ENCODE assay signal across 14 cellular contexts in genomic region chr14:101377069-101377468, GRCh38.
DNase-seq lines count a peak whose midpoint lies in the region; ATAC-seq and TF ChIP-seq lines count a peak whose summit lies in the region.
"Had no signal": no experiment of that assay in that cellular context is flagged by ENCODE, and none has a peak within 500 bp of the region (broad histone marks: within the 10 kb centered on the region; RNA-seq: fewer than 3 reads in every experiment).

No MANE protein-coding gene starts in this region.

- no peak overlapping the region for H2AK5ac ChIP-seq in trophoblast cell (ENCODE audit: low read length)

- no peak for ATAC-seq in Right ventricle myocardium superior (ENCODE audit: poor library complexity)
- ATAC-seq in heart left ventricle = no peak
- no peak for ATAC-seq in activated T-helper 17 cell treated with anti-CD3 and anti-CD28 coated beads, Interleukin-2, amount 50 U/mL, for 72 hours (replicated peaks)
- ATAC-seq in GM19035 (IDR thresholded peaks at IDR 0.05; ENCODE audit: unreplicated experiment) = no peak

- H2BK12ac ChIP-seq in trophoblast cell (ENCODE audit: low read length) = peak overlapping the region; percentile 35

- TF ChIP-seq POLR2A in heart left ventricle (IDR thresholded peaks at IDR 0.05) (no peak), esophagus muscularis mucosa (IDR thresholded peaks at IDR 0.05; ENCODE audit: low read depth) (no peak)

- H3K79me2 ChIP-seq in trophoblast cell (ENCODE audit: control insufficient read depth, insufficient read depth, low read length, poor library complexity) = no peaks in the 10 kb centered on the region

- no peak overlapping the region for H3K4me3 Mint-ChIP-seq in activated T-helper 17 cell treated with anti-CD3 and anti-CD28 coated beads, Interleukin-2, amount 50 U/mL, for 72 hours
- H3K4me3 Mint-ChIP-seq: CD14-positive monocyte; CD4-positive, alpha-beta memory T cell had no signal

- WGBS in heart left ventricle, 4 donors = 66 to 76% (median 70%) methylated on average over 5 of the region's 5 CpGs
- WGBS in esophagus muscularis mucosa = 69% methylated on average over 5 of the region's 5 CpGs
- WGBS in trophoblast cell (ENCODE audit: extremely low coverage, insufficient coverage, insufficient read length) = no CpG with 5 or more reads among the region's 5 CpGs

- peaks cover 15% of the 10 kb centered on the region for H3K27me3 Mint-ChIP-seq in activated T-helper 17 cell treated with anti-CD3 and anti-CD28 coated beads, Interleukin-2, amount 50 U/mL, for 72 hours

- no peak overlapping the region for H3K18ac ChIP-seq in trophoblast cell (ENCODE audit: low read length)

- no peaks in the 10 kb centered on the region for H3K36me3 Mint-ChIP-seq in activated T-helper 17 cell treated with anti-CD3 and anti-CD28 coated beads, Interleukin-2, amount 50 U/mL, for 72 hours (ENCODE audit: low read depth)
- H3K36me3 Mint-ChIP-seq: CD14-positive monocyte; CD4-positive, alpha-beta memory T cell had no signal

- H3K4me3 ChIP-seq in heart left ventricle (no peak overlapping the region), esophagus muscularis mucosa (no peak overlapping the region), trophoblast cell (ENCODE audit: low read depth, low read length) (no peak overlapping the region)
- H3K4me3 ChIP-seq: HAP-1 had no signal

- H3K36me3 ChIP-seq in heart left ventricle = no peaks in the 10 kb centered on the region
- no peaks in the 10 kb centered on the region for H3K36me3 ChIP-seq in esophagus muscularis mucosa
- H3K36me3 ChIP-seq in trophoblast cell (ENCODE audit: control insufficient read depth in 1 of 2, insufficient read depth in 2 of 2, low read length in 2 of 2) = peaks cover 0 to 3% of the 10 kb centered on the region in 2 experiments
- H3K36me3 ChIP-seq: HAP-1 had no signal

- no peak overlapping the region for H4K8ac ChIP-seq in trophoblast cell (ENCODE audit: low read depth, low read length)

- H3K27me3 ChIP-seq in heart left ventricle (peaks cover 0 to 26% (median 0%) of the 10 kb centered on the region in 9 donors), esophagus muscularis mucosa (peaks cover 0 to 17% (median 0%) of the 10 kb centered on the region in 4 donors), trophoblast cell (ENCODE audit: insufficient read depth, low read length) (no peaks in the 10 kb centered on the region)

- peaks cover 16% of the 10 kb centered on the region for H3K79me1 ChIP-seq in trophoblast cell (ENCODE audit: low read length)

- H3K27ac Mint-ChIP-seq in activated T-helper 17 cell treated with anti-CD3 and anti-CD28 coated beads, Interleukin-2, amount 50 U/mL, for 72 hours = no peak overlapping the region
- H3K27ac Mint-ChIP-seq: CD14-positive monocyte; CD4-positive, alpha-beta memory T cell had no signal

- H2BK120ac ChIP-seq in trophoblast cell (ENCODE audit: insufficient read depth, low read length, poor library complexity) = no peak overlapping the region

- H3K27ac ChIP-seq in heart left ventricle (no peak overlapping the region), esophagus muscularis mucosa (replicated peaks in 1 of 4) (no peak overlapping the region), trophoblast cell (ENCODE audit: low read depth, low read length) (no peak overlapping the region)

- no peak overlapping the region for H2BK5ac ChIP-seq in trophoblast cell (ENCODE audit: low read depth, low read length, poor library complexity)

- H3K4ac ChIP-seq in trophoblast cell (ENCODE audit: low read depth, low read length) = no peak overlapping the region

- no peak overlapping the region for H4K12ac ChIP-seq in trophoblast cell (ENCODE audit: low read depth, low read length)

- H3K9me3 Mint-ChIP-seq in activated T-helper 17 cell treated with anti-CD3 and anti-CD28 coated beads, Interleukin-2, amount 50 U/mL, for 72 hours = no peaks in the 10 kb centered on the region

- H3K4me1 Mint-ChIP-seq in activated T-helper 17 cell treated with anti-CD3 and anti-CD28 coated beads, Interleukin-2, amount 50 U/mL, for 72 hours = no peaks in the 10 kb centered on the region
- H3K4me1 Mint-ChIP-seq: CD14-positive monocyte; CD4-positive, alpha-beta memory T cell had no signal

- H3K4me2 ChIP-seq in trophoblast cell (ENCODE audit: low read length) = no peak overlapping the region

- DNase-seq in Right ventricle myocardium superior (peak; percentile 17), heart left ventricle (no peak), esophagus muscularis mucosa (ENCODE audit: extremely low spot score) (peak; percentile 60), trophoblast cell (no peak)
- DNase-seq: AML-193; CD4-positive, alpha-beta memory T cell; DMS153; DMS79; GDM1; GOT3 had no signal

- H3K14ac ChIP-seq in trophoblast cell (ENCODE audit: low read length) = no peak overlapping the region

- intact Hi-C loops in Right ventricle myocardium superior (cut with DNase I) (no loop called here), heart left ventricle (cut with DNase I) (no loop called here), esophagus muscularis mucosa (cut with DNase I) (no loop called here)

- H3K9me3 ChIP-seq in heart left ventricle (peaks cover 0 to 19% (median 7%) of the 10 kb centered on the region in 12 donors), esophagus muscularis mucosa (peaks cover 0 to 14% (median 0%) of the 10 kb centered on the region in 4 donors), trophoblast cell (ENCODE audit: insufficient read depth, low read depth, low read length) (peaks cover 6% of the 10 kb centered on the region)
- H3K9me3 ChIP-seq: HAP-1 had no signal

- peak overlapping the region; percentile 32 for H2AFZ ChIP-seq in trophoblast cell (ENCODE audit: insufficient read depth, low read length, poor library complexity)

- H3K4me1 ChIP-seq in heart left ventricle (no peaks in the 10 kb centered on the region), esophagus muscularis mucosa (peaks cover 0 to 20% (median 14%) of the 10 kb centered on the region in 4 donors), trophoblast cell (ENCODE audit: control insufficient read depth in 1 of 2, insufficient read depth in 2 of 2, low read length in 2 of 2) (peaks cover 20 to 21% of the 10 kb centered on the region in 2 experiments)
- H3K4me1 ChIP-seq: HAP-1 had no signal

- no peak overlapping the region for H3K23ac ChIP-seq in trophoblast cell (ENCODE audit: low read length)

- H3K9ac ChIP-seq in trophoblast cell (ENCODE audit: low read length) = no peak overlapping the region

- no peak overlapping the region for H4K91ac ChIP-seq in trophoblast cell (ENCODE audit: low read depth, low read length)

- TF ChIP-seq CTCF in heart left ventricle (IDR thresholded peaks at IDR 0.05) (no peak), esophagus muscularis mucosa (IDR thresholded peaks at IDR 0.05) (no peak)

- no peak for TF ChIP-seq EP300 in esophagus muscularis mucosa (IDR thresholded peaks at IDR 0.05)

Comparison
In these comparisons a context has a peak if more than half of its experiments do, and no peak if none do; other contexts are left out.
1. DNase-seq: peak in Right ventricle myocardium superior (single experiment) and esophagus muscularis mucosa (single experiment); none in heart left ventricle (0 of 5) and trophoblast cell (0 of 2).